ENCODE assay signal across 8 cellular contexts in genomic region chr15:65305144-65305758, GRCh38. TPM values are rescaled to one million over a fixed set of nuclear protein-coding genes. Genes with fewer than 3 reads are reported as not detected.
DNase-seq lines count a peak whose midpoint lies in the region; ATAC-seq and FAIRE-seq lines count a peak whose summit lies in the region.

No MANE protein-coding gene starts in this region.

- CTCF ChIA-PET in activated CD4-positive, alpha-beta T cell treated with anti-CD3 and anti-CD28 coated beads, Interleukin-2, amount 10 ng/mL, durations not matched to agents 7 days and 5 days (lab: Charles Lee) = interaction anchor here (0.6 to 2.6 kb wide), 10 partner anchors 14 to 532 kb away, joined by 3 to 12 read pairs (median 4); partner anchors contain the start of gene PARP16

- no peaks in the 10 kb centered on the region for H3K27me3 Mint-ChIP-seq in activated CD4-positive, alpha-beta T cell treated with anti-CD3 and anti-CD28 coated beads, Interleukin-2, amount 10 ng/mL, durations not matched to agents 7 days and 5 days

- no peak for FAIRE-seq in small intestine (lab: Jason Lieb, UNC)

- no peaks in the 10 kb centered on the region for H3K4me1 ChIP-seq in small intestine (ENCODE audit: control insufficient read depth in 2 of 2, insufficient read depth in 1 of 2, low read depth in 1 of 2, low read length in 1 of 2)

- H3K36me3 Mint-ChIP-seq in activated CD4-positive, alpha-beta T cell treated with anti-CD3 and anti-CD28 coated beads, Interleukin-2, amount 10 ng/mL, durations not matched to agents 7 days and 5 days (ENCODE audit: low read depth) = peaks cover 2% of the 10 kb centered on the region

- no peaks in the 10 kb centered on the region for H3K9me3 Mint-ChIP-seq in activated CD4-positive, alpha-beta T cell treated with anti-CD3 and anti-CD28 coated beads, Interleukin-2, amount 10 ng/mL, durations not matched to agents 7 days and 5 days

- no peaks in the 10 kb centered on the region for H3K36me3 ChIP-seq in small intestine (ENCODE audit: control insufficient read depth in 2 of 2, insufficient read depth in 2 of 2, low read length in 2 of 2)

- H3K27me3 ChIP-seq in small intestine (ENCODE audit: control insufficient read depth in 2 of 2, insufficient read depth in 2 of 2, low read length in 2 of 2) = no peaks in the 10 kb centered on the region

- intact Hi-C loops in Right ventricle myocardium superior (cut with DNase I) = no loop called here

- no peaks in the 10 kb centered on the region for H3K9me3 ChIP-seq in small intestine (ENCODE audit: control insufficient read depth, low read depth)

- H3K4me3 Mint-ChIP-seq in activated CD4-positive, alpha-beta T cell treated with anti-CD3 and anti-CD28 coated beads, Interleukin-2, amount 10 ng/mL, durations not matched to agents 7 days and 5 days = peak overlapping the region; percentile 93

- ATAC-seq in Right ventricle myocardium superior (ENCODE audit: poor library complexity) (peak; percentile 26), GM21737 (IDR thresholded peaks at IDR 0.05; ENCODE audit: unreplicated experiment) (no peak)

- DNase-seq in activated CD4-positive, alpha-beta T cell treated with anti-CD3 and anti-CD28 coated beads, Interleukin-2, amount 10 ng/mL, durations not matched to agents 7 days and 5 days = no peak
- no peak for DNase-seq in activated CD4-positive, alpha-beta T cell treated with anti-CD3 and anti-CD28 coated beads for 1 hour
- DNase-seq in SW 1271 (lab: John Stamatoyannopoulos, UW) (peak; percentile 100), Right ventricle myocardium superior (no peak), small intestine (no peak), cerebellar cortex (ENCODE audit: low spot score) (no peak), SIG-M5 treated with dmso at 0.1 percent for 504 hours (lab: John Stamatoyannopoulos, UW; ENCODE audit: unreplicated experiment) (no peak)

- peaks cover 36% of the 10 kb centered on the region for H3K4me1 Mint-ChIP-seq in activated CD4-positive, alpha-beta T cell treated with anti-CD3 and anti-CD28 coated beads, Interleukin-2, amount 10 ng/mL, durations not matched to agents 7 days and 5 days

- 24 to 45% (median 34%) methylated on average over 14 of the region's 14 CpGs for WGBS in small intestine, 3 donors

- H3K27ac ChIP-seq in small intestine (ENCODE audit: low read depth in 1 of 2, low read length in 1 of 2) = peak overlapping the region; percentile 50 to 91

- H3K27ac Mint-ChIP-seq in activated CD4-positive, alpha-beta T cell treated with anti-CD3 and anti-CD28 coated beads, Interleukin-2, amount 10 ng/mL, durations not matched to agents 7 days and 5 days = peak overlapping the region; percentile 98

- POLR2A ChIA-PET in activated CD4-positive, alpha-beta T cell treated with anti-CD3 and anti-CD28 coated beads, Interleukin-2, amount 10 ng/mL, durations not matched to agents 7 days and 5 days (lab: Charles Lee) = interaction anchor here (0.5 to 1.8 kb wide), 18 partner anchors 8 to 1246 kb away, joined by 3 to 23 read pairs (median 4); partner anchors contain the start of genes CLPX, PARP16, PDCD7 and RAB11A

- no peak overlapping the region for H3K4me3 ChIP-seq in small intestine (ENCODE audit: low read depth in 1 of 2, low read length in 2 of 2)

RNA-seq across cellular contexts. Expression of gene RNU5B-1, which starts 0.8 kb away (rescaled TPM):
- 10 to 100 TPM; 14.4 to 36.1 TPM for total RNA-seq in activated CD4-positive, alpha-beta T cell treated with anti-CD3 and anti-CD28 coated beads, Interleukin-2, amount 10 ng/mL, durations not matched to agents 7 days and 5 days
- total RNA-seq in Right ventricle myocardium superior = 55.4 TPM
- polyA plus RNA-seq in small intestine = not detected

RNA-seq across cellular contexts. Expression of gene RNU5A-1, which starts 9.4 kb away (rescaled TPM):
- not detected for total RNA-seq in activated CD4-positive, alpha-beta T cell treated with anti-CD3 and anti-CD28 coated beads, Interleukin-2, amount 10 ng/mL, durations not matched to agents 7 days and 5 days
- total RNA-seq in Right ventricle myocardium superior = not detected
- not detected for polyA plus RNA-seq in small intestine

RNA-seq across cellular contexts. Expression of gene PARP16, which starts 18.6 kb away (rescaled TPM):
- total RNA-seq in activated CD4-positive, alpha-beta T cell treated with anti-CD3 and anti-CD28 coated beads, Interleukin-2, amount 10 ng/mL, durations not matched to agents 7 days and 5 days = 10 to 100 TPM; 19.0 to 21.7 TPM
- 4.4 TPM for total RNA-seq in Right ventricle myocardium superior
- polyA plus RNA-seq in small intestine = 1 to 10 TPM; 6.5 to 9.0 (median 8.9) TPM

Comparison
In these comparisons a context has a peak if more than half of its experiments do, and no peak if none do; other contexts are left out.
1. DNase-seq: peak in SW 1271 (2 of 2); none in activated CD4-positive, alpha-beta T cell treated with anti-CD3 and anti-CD28 coated beads, Interleukin-2, amount 10 ng/mL, durations not matched to agents 7 days and 5 days (single experiment), activated CD4-positive, alpha-beta T cell treated with anti-CD3 and anti-CD28 coated beads for 1 hour (single experiment), Right ventricle myocardium superior (single experiment), small intestine (single experiment), cerebellar cortex (single experiment) and SIG-M5 treated with dmso at 0.1 percent for 504 hours (single experiment).